Comparison of ENCODE assay signal across 4 cellular contexts in genomic region chr3:180828723-180829408, GRCh38.
TF ChIP-seq lines count a peak whose summit lies in the region.

No MANE protein-coding gene starts in this region.

TF ChIP-seq in SK-N-SH, 30 proteins besides CTCF, POLR2A, EP300 and RAD21 (continues in another document):
- TF ChIP-seq EZH2phosphoT487 (IDR thresholded peaks at IDR 0.05; ENCODE audit: borderline replicate concordance, low read depth) (no peak), TAF1 (IDR thresholded peaks at IDR 0.05; ENCODE audit: borderline replicate concordance, low read depth, low read length) (no peak), JUND (IDR thresholded peaks at IDR 0.05) (no peak), GABPA (IDR thresholded peaks at IDR 0.05; ENCODE audit: low read depth) (no peak), GATA2 (CRISPR knock-in tag; IDR thresholded peaks at IDR 0.05) (no peak), FOXJ3 (CRISPR knock-in tag; IDR thresholded peaks at IDR 0.05) (no peak), RFX5 (IDR thresholded peaks at IDR 0.05; ENCODE audit: low read length) (no peak), SIN3A (IDR thresholded peaks at IDR 0.05; ENCODE audit: borderline replicate concordance, low read depth, low read length) (no peak), SMC3 (IDR thresholded peaks at IDR 0.05; ENCODE audit: low read depth, low read length) (no peak), YY1 (IDR thresholded peaks at IDR 0.05; ENCODE audit: low read depth) (no peak), FOSL2 (IDR thresholded peaks at IDR 0.05; ENCODE audit: borderline replicate concordance, low read depth) (no peak), RCOR1 (IDR thresholded peaks at IDR 0.05; ENCODE audit: low read length) (no peak), FOXM1 (IDR thresholded peaks at IDR 0.05; ENCODE audit: low read depth) (no peak)
- TF ChIP-seq, protein P1, sequence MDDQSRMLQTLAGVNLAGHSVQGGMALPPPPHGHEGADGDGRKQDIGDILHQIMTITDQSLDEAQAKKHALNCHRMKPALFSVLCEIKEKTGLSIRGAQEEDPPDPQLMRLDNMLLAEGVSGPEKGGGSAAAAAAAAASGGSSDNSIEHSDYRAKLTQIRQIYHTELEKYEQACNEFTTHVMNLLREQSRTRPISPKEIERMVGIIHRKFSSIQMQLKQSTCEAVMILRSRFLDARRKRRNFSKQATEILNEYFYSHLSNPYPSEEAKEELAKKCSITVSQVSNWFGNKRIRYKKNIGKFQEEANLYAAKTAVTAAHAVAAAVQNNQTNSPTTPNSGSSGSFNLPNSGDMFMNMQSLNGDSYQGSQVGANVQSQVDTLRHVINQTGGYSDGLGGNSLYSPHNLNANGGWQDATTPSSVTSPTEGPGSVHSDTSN (IDR thresholded peaks at IDR 0.05) = no peak
- TF ChIP-seq, protein P2, sequence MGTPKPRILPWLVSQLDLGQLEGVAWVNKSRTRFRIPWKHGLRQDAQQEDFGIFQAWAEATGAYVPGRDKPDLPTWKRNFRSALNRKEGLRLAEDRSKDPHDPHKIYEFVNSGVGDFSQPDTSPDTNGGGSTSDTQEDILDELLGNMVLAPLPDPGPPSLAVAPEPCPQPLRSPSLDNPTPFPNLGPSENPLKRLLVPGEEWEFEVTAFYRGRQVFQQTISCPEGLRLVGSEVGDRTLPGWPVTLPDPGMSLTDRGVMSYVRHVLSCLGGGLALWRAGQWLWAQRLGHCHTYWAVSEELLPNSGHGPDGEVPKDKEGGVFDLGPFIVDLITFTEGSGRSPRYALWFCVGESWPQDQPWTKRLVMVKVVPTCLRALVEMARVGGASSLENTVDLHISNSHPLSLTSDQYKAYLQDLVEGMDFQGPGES (IDR thresholded peaks at IDR 0.05; ENCODE audit: low read depth, low read length) = no peak

TF ChIP-seq in SK-N-SH treated with all-trans-retinoic acid at 6 μM for 48 hours, 23 proteins besides CTCF, POLR2A, EP300 and RAD21:
- TF ChIP-seq, protein P3, sequence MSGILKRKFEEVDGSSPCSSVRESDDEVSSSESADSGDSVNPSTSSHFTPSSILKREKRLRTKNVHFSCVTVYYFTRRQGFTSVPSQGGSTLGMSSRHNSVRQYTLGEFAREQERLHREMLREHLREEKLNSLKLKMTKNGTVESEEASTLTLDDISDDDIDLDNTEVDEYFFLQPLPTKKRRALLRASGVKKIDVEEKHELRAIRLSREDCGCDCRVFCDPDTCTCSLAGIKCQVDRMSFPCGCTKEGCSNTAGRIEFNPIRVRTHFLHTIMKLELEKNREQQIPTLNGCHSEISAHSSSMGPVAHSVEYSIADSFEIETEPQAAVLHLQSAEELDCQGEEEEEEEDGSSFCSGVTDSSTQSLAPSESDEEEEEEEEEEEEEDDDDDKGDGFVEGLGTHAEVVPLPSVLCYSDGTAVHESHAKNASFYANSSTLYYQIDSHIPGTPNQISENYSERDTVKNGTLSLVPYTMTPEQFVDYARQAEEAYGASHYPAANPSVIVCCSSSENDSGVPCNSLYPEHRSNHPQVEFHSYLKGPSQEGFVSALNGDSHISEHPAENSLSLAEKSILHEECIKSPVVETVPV (CRISPR knock-in tag; IDR thresholded peaks at IDR 0.05) = no peak
- TF ChIP-seq ZFP3 (CRISPR knock-in tag; IDR thresholded peaks at IDR 0.05) (no peak), BACH2 (CRISPR knock-in tag; IDR thresholded peaks at IDR 0.05; ENCODE audit: borderline replicate concordance) (no peak), TCF4 (CRISPR knock-in tag; IDR thresholded peaks at IDR 0.05; ENCODE audit: borderline replicate concordance) (no peak), CSDC2 (CRISPR knock-in tag; IDR thresholded peaks at IDR 0.05) (no peak), ZFP30 (CRISPR knock-in tag; IDR thresholded peaks at IDR 0.05) (no peak), GLIS3 (CRISPR knock-in tag; IDR thresholded peaks at IDR 0.05) (no peak), SNAI2 (CRISPR knock-in tag; IDR thresholded peaks at IDR 0.05) (no peak)
TF ChIP-seq in SK-N-SH treated with all-trans-retinoic acid at 6 μM for 48 hours: peak in this region for 0.

TF ChIP-seq in K562, 482 proteins besides CTCF, POLR2A, EP300 and RAD21:
- TF ChIP-seq HDAC1 (IDR thresholded peaks at IDR 0.05) = no peak
- no peak for TF ChIP-seq SMARCE1 (IDR thresholded peaks at IDR 0.05)
- no peak for TF ChIP-seq ZFX (CRISPR knock-in tag; IDR thresholded peaks at IDR 0.05)
- no peak for TF ChIP-seq HDAC3 (IDR thresholded peaks at IDR 0.05; ENCODE audit: borderline replicate concordance, partially characterized antibody)
- TF ChIP-seq, protein P4, sequence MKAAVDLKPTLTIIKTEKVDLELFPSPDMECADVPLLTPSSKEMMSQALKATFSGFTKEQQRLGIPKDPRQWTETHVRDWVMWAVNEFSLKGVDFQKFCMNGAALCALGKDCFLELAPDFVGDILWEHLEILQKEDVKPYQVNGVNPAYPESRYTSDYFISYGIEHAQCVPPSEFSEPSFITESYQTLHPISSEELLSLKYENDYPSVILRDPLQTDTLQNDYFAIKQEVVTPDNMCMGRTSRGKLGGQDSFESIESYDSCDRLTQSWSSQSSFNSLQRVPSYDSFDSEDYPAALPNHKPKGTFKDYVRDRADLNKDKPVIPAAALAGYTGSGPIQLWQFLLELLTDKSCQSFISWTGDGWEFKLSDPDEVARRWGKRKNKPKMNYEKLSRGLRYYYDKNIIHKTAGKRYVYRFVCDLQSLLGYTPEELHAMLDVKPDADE (conservative IDR thresholded peaks at IDR 0.05; ENCODE audit: control insufficient read depth, low read depth, low read length) = no peak
- no peak for TF ChIP-seq NR3C1 (CRISPR knock-in tag; IDR thresholded peaks at IDR 0.05)
- TF ChIP-seq DNMT1 (IDR thresholded peaks at IDR 0.05) = no peak
- TF ChIP-seq, protein P5, sequence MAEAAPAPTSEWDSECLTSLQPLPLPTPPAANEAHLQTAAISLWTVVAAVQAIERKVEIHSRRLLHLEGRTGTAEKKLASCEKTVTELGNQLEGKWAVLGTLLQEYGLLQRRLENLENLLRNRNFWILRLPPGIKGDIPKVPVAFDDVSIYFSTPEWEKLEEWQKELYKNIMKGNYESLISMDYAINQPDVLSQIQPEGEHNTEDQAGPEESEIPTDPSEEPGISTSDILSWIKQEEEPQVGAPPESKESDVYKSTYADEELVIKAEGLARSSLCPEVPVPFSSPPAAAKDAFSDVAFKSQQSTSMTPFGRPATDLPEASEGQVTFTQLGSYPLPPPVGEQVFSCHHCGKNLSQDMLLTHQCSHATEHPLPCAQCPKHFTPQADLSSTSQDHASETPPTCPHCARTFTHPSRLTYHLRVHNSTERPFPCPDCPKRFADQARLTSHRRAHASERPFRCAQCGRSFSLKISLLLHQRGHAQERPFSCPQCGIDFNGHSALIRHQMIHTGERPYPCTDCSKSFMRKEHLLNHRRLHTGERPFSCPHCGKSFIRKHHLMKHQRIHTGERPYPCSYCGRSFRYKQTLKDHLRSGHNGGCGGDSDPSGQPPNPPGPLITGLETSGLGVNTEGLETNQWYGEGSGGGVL (CRISPR knock-in tag; IDR thresholded peaks at IDR 0.05) = no peak
- no peak for TF ChIP-seq ZNF668 (CRISPR knock-in tag; IDR thresholded peaks at IDR 0.05)
- no peak for TF ChIP-seq ZNF785 (CRISPR knock-in tag; IDR thresholded peaks at IDR 0.05)
- no peak for TF ChIP-seq NFIX (CRISPR knock-in tag; IDR thresholded peaks at IDR 0.05; ENCODE audit: low read depth)
- no peak for TF ChIP-seq SMC3 (conservative IDR thresholded peaks at IDR 0.05; ENCODE audit: insufficient read depth, low read depth, low read length)
- TF ChIP-seq ZSCAN32 (CRISPR knock-in tag; IDR thresholded peaks at IDR 0.05) = no peak

TF ChIP-seq in HepG2, 621 proteins besides CTCF, POLR2A, EP300 and RAD21:
- TF ChIP-seq ZNF296 (CRISPR knock-in tag; conservative IDR thresholded peaks at IDR 0.05) (no peak), NR2C2 (CRISPR knock-in tag; IDR thresholded peaks at IDR 0.05; ENCODE audit: borderline replicate concordance) (no peak), ZNF569 (CRISPR knock-in tag; IDR thresholded peaks at IDR 0.05; ENCODE audit: borderline replicate concordance) (no peak), SALL2 (CRISPR knock-in tag; IDR thresholded peaks at IDR 0.05) (no peak), ZNF367 (CRISPR knock-in tag; IDR thresholded peaks at IDR 0.05; ENCODE audit: borderline replicate concordance) (no peak), ZNF839 (CRISPR knock-in tag; IDR thresholded peaks at IDR 0.05; ENCODE audit: borderline replicate concordance) (no peak), ZBTB7B (CRISPR knock-in tag; IDR thresholded peaks at IDR 0.05) (no peak), DPF2 (CRISPR knock-in tag; IDR thresholded peaks at IDR 0.05; ENCODE audit: borderline replicate concordance, low read depth) (no peak)
- TF ChIP-seq, protein P1 (CRISPR knock-in tag; IDR thresholded peaks at IDR 0.05; ENCODE audit: borderline replicate concordance) = no peak
